Comparison of ENCODE assay signal across 39 cellular contexts in the genomic region with DNA sequence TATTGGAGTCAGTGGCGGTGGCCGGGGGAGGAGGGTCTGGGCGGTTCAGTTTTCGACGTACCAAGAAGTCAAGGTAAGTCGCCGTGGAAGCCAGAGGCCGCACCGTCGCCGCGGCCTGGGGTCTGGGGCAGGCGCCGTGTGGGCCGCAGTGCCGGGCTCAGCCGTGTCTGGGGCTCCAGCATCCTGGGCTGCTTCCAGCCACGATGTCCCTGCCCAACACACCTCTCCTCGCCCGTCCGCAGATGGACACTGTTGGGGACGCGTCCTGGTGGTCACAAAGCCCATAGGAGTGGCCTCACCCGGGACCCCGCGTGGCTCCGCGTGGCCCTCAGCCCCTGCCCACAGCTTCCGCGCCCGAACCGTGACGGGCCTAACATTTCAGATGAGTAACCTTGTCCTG.
"Had no signal": no experiment of that assay in that cellular context is flagged by ENCODE, and none has a peak within 500 bp of the region (broad histone marks: within the 10 kb centered on the region; RNA-seq: fewer than 3 reads in every experiment).

No MANE protein-coding gene starts in this region.

- H3K4me1 Mint-ChIP-seq: activated naive CD4-positive, alpha-beta T cell treated with anti-CD3 and anti-CD28 coated beads, Interleukin-2, amount 10 ng/mL, durations not matched to agents 7 days and 5 days; activated naive CD8-positive, alpha-beta T cell treated with anti-CD3 and anti-CD28 coated beads for 36 hours; activated naive CD8-positive, alpha-beta T cell treated with anti-CD3 and anti-CD28 coated beads, Interleukin-2, amount 50 U/mL, for 24 hours; activated T-helper 17 cell treated with anti-CD3 and anti-CD28 coated beads, Interleukin-2, amount 50 U/mL, for 72 hours had no signal

- H3K36me3 ChIP-seq: brain microvascular endothelial cell, breast epithelium, cardiac muscle cell had no signal

- H3K27me3 ChIP-seq: adrenal gland, ascending aorta, body of pancreas, brain microvascular endothelial cell, breast epithelium, cardiac muscle cell had no signal

- H3K36me3 Mint-ChIP-seq: activated naive CD4-positive, alpha-beta T cell treated with anti-CD3 and anti-CD28 coated beads, Interleukin-2, amount 10 ng/mL, durations not matched to agents 7 days and 5 days; activated naive CD4-positive, alpha-beta T cell treated with anti-CD3 and anti-CD28 coated beads, Interleukin-2, amount 50 U/mL, for 72 hours; activated naive CD8-positive, alpha-beta T cell; activated naive CD8-positive, alpha-beta T cell treated with anti-CD3 and anti-CD28 coated beads for 36 hours had no signal

- H3K27ac ChIP-seq: adrenal gland, ascending aorta, body of pancreas, brain microvascular endothelial cell, breast epithelium, cardiac muscle cell had no signal

- ATAC-seq: activated naive CD4-positive, alpha-beta T cell treated with anti-CD3 and anti-CD28 coated beads, Interleukin-2, amount 50 U/mL, for 72 hours; activated naive CD8-positive, alpha-beta T cell treated with anti-CD3 and anti-CD28 coated beads, Interleukin-2, amount 50 U/mL, for 24 hours; activated T-cell treated with anti-CD3 and anti-CD28 coated beads, Interleukin-2, amount 50 U/mL, for 4 hours; activated T-cell treated with anti-CD3 and anti-CD28 coated beads, Interleukin-2, amount 50 U/mL, for 72 hours; activated T-helper 17 cell treated with anti-CD3 and anti-CD28 coated beads, Interleukin-2, amount 50 U/mL, for 72 hours; body of pancreas had no signal

- H3K4me1 ChIP-seq: ascending aorta, breast epithelium had no signal

- H3K4me3 ChIP-seq: adrenal gland, ascending aorta, body of pancreas, breast epithelium had no signal

- H3K27me3 Mint-ChIP-seq: activated naive CD4-positive, alpha-beta T cell treated with anti-CD3 and anti-CD28 coated beads, Interleukin-2, amount 10 ng/mL, durations not matched to agents 7 days and 5 days; activated naive CD4-positive, alpha-beta T cell treated with anti-CD3 and anti-CD28 coated beads, Interleukin-2, amount 50 U/mL, for 24 hours; activated naive CD8-positive, alpha-beta T cell; activated naive CD8-positive, alpha-beta T cell treated with anti-CD3 and anti-CD28 coated beads for 36 hours; activated naive CD8-positive, alpha-beta T cell treated with anti-CD3 and anti-CD28 coated beads, Interleukin-2, amount 10 ng/mL, durations not matched to agents 7 days and 5 days; activated naive CD8-positive, alpha-beta T cell treated with anti-CD3 and anti-CD28 coated beads, Interleukin-2, amount 50 U/mL, for 24 hours; activated T-cell treated with anti-CD3 and anti-CD28 coated beads, Interleukin-2, amount 50 U/mL, for 24 hours; activated T-helper 17 cell treated with anti-CD3 and anti-CD28 coated beads, Interleukin-2, amount 50 U/mL, for 72 hours; brain; central memory CD8-positive, alpha-beta T cell had no signal

- H3K4me3 Mint-ChIP-seq: activated naive CD4-positive, alpha-beta T cell treated with anti-CD3 and anti-CD28 coated beads for 36 hours; activated naive CD4-positive, alpha-beta T cell treated with anti-CD3 and anti-CD28 coated beads, Interleukin-2, amount 10 ng/mL, durations not matched to agents 7 days and 5 days; activated naive CD4-positive, alpha-beta T cell treated with anti-CD3 and anti-CD28 coated beads, Interleukin-2, amount 50 U/mL, for 24 hours; activated naive CD8-positive, alpha-beta T cell; activated naive CD8-positive, alpha-beta T cell treated with anti-CD3 and anti-CD28 coated beads for 36 hours; activated naive CD8-positive, alpha-beta T cell treated with anti-CD3 and anti-CD28 coated beads, Interleukin-2, amount 10 ng/mL, durations not matched to agents 7 days and 5 days; activated naive CD8-positive, alpha-beta T cell treated with anti-CD3 and anti-CD28 coated beads, Interleukin-2, amount 50 U/mL, for 24 hours; activated T-cell treated with anti-CD3 and anti-CD28 coated beads, Interleukin-2, amount 50 U/mL, for 24 hours; activated T-cell treated with anti-CD3 and anti-CD28 coated beads, Interleukin-2, amount 50 U/mL, for 4 hours; activated T-cell treated with anti-CD3 and anti-CD28 coated beads, Interleukin-2, amount 50 U/mL, for 72 hours; activated T-helper 1 cell treated with anti-CD3 and anti-CD28 coated beads, Interleukin-12 subunit alpha, Interleukin-12 subunit beta, Interleukin-2, Interleukin-4 antibody, amounts not matched to agents 30 ng/mL and 10 ng/mL and 1 ng/mL, durations not matched to agents 14 hours and 24 hours and 36 hours; activated T-helper 17 cell treated with anti-CD3 and anti-CD28 coated beads, Interleukin-2, amount 50 U/mL, for 72 hours; central memory CD8-positive, alpha-beta T cell had no signal

- H3K9me3 Mint-ChIP-seq: activated naive CD4-positive, alpha-beta T cell treated with anti-CD3 and anti-CD28 coated beads for 36 hours; activated naive CD4-positive, alpha-beta T cell treated with anti-CD3 and anti-CD28 coated beads, Interleukin-2, amount 10 ng/mL, durations not matched to agents 7 days and 5 days; activated naive CD4-positive, alpha-beta T cell treated with anti-CD3 and anti-CD28 coated beads, Interleukin-2, amount 50 U/mL, for 24 hours; activated naive CD4-positive, alpha-beta T cell treated with anti-CD3 and anti-CD28 coated beads, Interleukin-2, amount 50 U/mL, for 72 hours; activated naive CD8-positive, alpha-beta T cell treated with anti-CD3 and anti-CD28 coated beads for 36 hours; activated naive CD8-positive, alpha-beta T cell treated with anti-CD3 and anti-CD28 coated beads, Interleukin-2, amount 10 ng/mL, durations not matched to agents 7 days and 5 days; activated naive CD8-positive, alpha-beta T cell treated with anti-CD3 and anti-CD28 coated beads, Interleukin-2, amount 50 U/mL, for 24 hours; activated T-cell treated with anti-CD3 and anti-CD28 coated beads, Interleukin-2, amount 50 U/mL, for 24 hours; activated T-cell treated with anti-CD3 and anti-CD28 coated beads, Interleukin-2, amount 50 U/mL, for 4 hours; activated T-cell treated with anti-CD3 and anti-CD28 coated beads, Interleukin-2, amount 50 U/mL, for 72 hours; activated T-helper 1 cell treated with anti-CD3 and anti-CD28 coated beads, Interleukin-12 subunit alpha, Interleukin-12 subunit beta, Interleukin-2, Interleukin-4 antibody, amounts not matched to agents 30 ng/mL and 10 ng/mL and 1 ng/mL, durations not matched to agents 14 hours and 24 hours and 36 hours; activated T-helper 17 cell treated with anti-CD3 and anti-CD28 coated beads, Interleukin-2, amount 50 U/mL, for 72 hours; activated T-helper 2 cell treated with anti-CD3 and anti-CD28 coated beads, Interferon-gamma antibody, Interleukin-2, Interleukin-4, amounts not matched to agents 10 μg/mL and 5 μg/mL and 100 μg/mL, durations not matched to agents 14 hours and 24 hours and 36 hours; brain; central memory CD8-positive, alpha-beta T cell had no signal

- DNase-seq: activated effector memory CD4-positive, alpha-beta T cell treated with anti-CD3 and anti-CD28 coated beads, Interleukin-2, amount 50 U/mL, for 16 hours; activated effector memory CD4-positive, alpha-beta T cell treated with Interleukin-2 at 50 U/mL for 16 hours; activated gamma-delta T cell treated with Interleukin-2 at 50 U/mL for 16 hours; activated naive CD4-positive, alpha-beta T cell; activated naive CD4-positive, alpha-beta T cell treated with anti-CD3 and anti-CD28 coated beads for 36 hours; activated naive CD4-positive, alpha-beta T cell treated with anti-CD3 and anti-CD28 coated beads, Interleukin-2, amount 10 ng/mL, durations not matched to agents 7 days and 5 days; activated naive CD4-positive, alpha-beta T cell treated with anti-CD3 and anti-CD28 coated beads, Interleukin-2, amount 50 U/mL, for 16 hours; activated naive CD4-positive, alpha-beta T cell treated with Interleukin-2 at 50 U/mL for 16 hours; activated naive CD8-positive, alpha-beta T cell treated with anti-CD3 and anti-CD28 coated beads for 36 hours; activated naive CD8-positive, alpha-beta T cell treated with anti-CD3 and anti-CD28 coated beads, Interleukin-2, amount 10 ng/mL, durations not matched to agents 7 days and 5 days; activated naive CD8-positive, alpha-beta T cell treated with anti-CD3 and anti-CD28 coated beads, Interleukin-2, amount 50 U/mL, for 24 hours; activated T-cell treated with anti-CD3 and anti-CD28 coated beads, Interleukin-2, amount 50 U/mL, for 1 hour; activated T-cell treated with anti-CD3 and anti-CD28 coated beads, Interleukin-2, amount 50 U/mL, for 24 hours; activated T-cell treated with anti-CD3 and anti-CD28 coated beads, Interleukin-2, amount 50 U/mL, for 4 hours; activated T-cell treated with anti-CD3 and anti-CD28 coated beads, Interleukin-2, amount 50 U/mL, for 48 hours; activated T-cell treated with anti-CD3 and anti-CD28 coated beads, Interleukin-2, amount 50 U/mL, for 72 hours; adrenal gland; amniotic stem cell; amygdala; anterior cingulate cortex; aorta; body of pancreas; brain microvascular endothelial cell; caudate nucleus; central memory CD4-positive, alpha-beta T cell; cerebellar nuclear complex had no signal

- H3K9me3 ChIP-seq: adrenal gland, ascending aorta, body of pancreas, breast epithelium had no signal

- H3K27ac Mint-ChIP-seq: activated naive CD4-positive, alpha-beta T cell treated with anti-CD3 and anti-CD28 coated beads for 36 hours; activated naive CD4-positive, alpha-beta T cell treated with anti-CD3 and anti-CD28 coated beads, Interleukin-2, amount 10 ng/mL, durations not matched to agents 7 days and 5 days; activated naive CD4-positive, alpha-beta T cell treated with anti-CD3 and anti-CD28 coated beads, Interleukin-2, amount 50 U/mL, for 24 hours; activated naive CD4-positive, alpha-beta T cell treated with anti-CD3 and anti-CD28 coated beads, Interleukin-2, amount 50 U/mL, for 72 hours; activated naive CD8-positive, alpha-beta T cell; activated naive CD8-positive, alpha-beta T cell treated with anti-CD3 and anti-CD28 coated beads for 36 hours; activated naive CD8-positive, alpha-beta T cell treated with anti-CD3 and anti-CD28 coated beads, Interleukin-2, amount 10 ng/mL, durations not matched to agents 7 days and 5 days; activated naive CD8-positive, alpha-beta T cell treated with anti-CD3 and anti-CD28 coated beads, Interleukin-2, amount 50 U/mL, for 24 hours; activated T-cell treated with anti-CD3 and anti-CD28 coated beads, Interleukin-2, amount 50 U/mL, for 24 hours; activated T-cell treated with anti-CD3 and anti-CD28 coated beads, Interleukin-2, amount 50 U/mL, for 72 hours; activated T-helper 1 cell treated with anti-CD3 and anti-CD28 coated beads, Interleukin-12 subunit alpha, Interleukin-12 subunit beta, Interleukin-2, Interleukin-4 antibody, amounts not matched to agents 30 ng/mL and 10 ng/mL and 1 ng/mL, durations not matched to agents 14 hours and 24 hours and 36 hours; activated T-helper 17 cell treated with anti-CD3 and anti-CD28 coated beads, Interleukin-2, amount 50 U/mL, for 72 hours; activated T-helper 2 cell treated with anti-CD3 and anti-CD28 coated beads, Interferon-gamma antibody, Interleukin-2, Interleukin-4, amounts not matched to agents 10 μg/mL and 5 μg/mL and 100 μg/mL, durations not matched to agents 14 hours and 24 hours and 36 hours; brain had no signal

- FAIRE-seq: astrocyte, bronchial epithelial cell had no signal
